ENCODE assay signal across 1 cellular context in genomic region chr18:73007195-73007934, GRCh38.
TF ChIP-seq lines count a peak whose summit lies in the region.

No MANE protein-coding gene starts in this region.

TF ChIP-seq in WTC11, 78 proteins besides CTCF, POLR2A, EP300 and RAD21 (continued from another document):
- TF ChIP-seq USF2 (CRISPR knock-in tag; IDR thresholded peaks at IDR 0.05) (no peak), RORB (CRISPR knock-in tag; IDR thresholded peaks at IDR 0.05) (no peak), NR2C2 (CRISPR knock-in tag; IDR thresholded peaks at IDR 0.05) (no peak), SP1 (CRISPR knock-in tag; conservative IDR thresholded peaks at IDR 0.05) (no peak)
- TF ChIP-seq, protein P1, sequence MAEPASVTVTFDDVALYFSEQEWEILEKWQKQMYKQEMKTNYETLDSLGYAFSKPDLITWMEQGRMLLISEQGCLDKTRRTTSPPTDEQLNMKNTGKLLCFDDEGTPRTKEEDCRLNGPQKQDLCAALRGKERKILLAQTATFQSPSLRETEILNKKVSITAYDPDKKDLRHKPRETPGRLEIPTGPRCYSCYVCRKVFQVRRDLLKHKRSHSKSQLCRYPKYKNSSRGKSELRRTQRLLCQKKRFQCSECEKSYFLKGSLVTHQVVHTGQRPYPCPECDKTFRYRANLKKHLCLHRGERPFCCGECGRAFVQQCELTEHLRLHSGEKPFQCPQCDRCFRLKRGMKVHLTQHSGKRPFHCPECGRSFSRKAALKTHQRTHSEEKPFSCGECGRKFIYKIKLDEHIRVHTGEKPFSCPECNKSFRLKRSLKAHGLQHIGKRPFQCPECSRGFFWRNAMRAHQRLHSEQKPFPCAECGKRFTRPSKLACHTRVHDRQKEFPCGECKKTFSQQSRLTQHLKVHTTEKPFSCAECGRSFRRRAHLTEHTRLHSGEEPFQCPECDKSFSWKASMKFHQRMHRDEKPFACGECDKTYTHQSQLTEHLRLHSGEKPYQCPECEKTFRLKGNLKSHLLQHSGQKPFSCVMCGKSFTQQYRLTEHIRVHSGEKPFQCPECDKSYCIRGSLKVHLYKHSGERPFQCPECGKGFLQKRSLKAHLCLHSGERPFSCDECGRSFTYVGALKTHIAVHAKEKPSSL (CRISPR knock-in tag; conservative IDR thresholded peaks at IDR 0.05), result no peak
